Comparison of ENCODE assay signal across 8 cellular contexts in the genomic region with DNA sequence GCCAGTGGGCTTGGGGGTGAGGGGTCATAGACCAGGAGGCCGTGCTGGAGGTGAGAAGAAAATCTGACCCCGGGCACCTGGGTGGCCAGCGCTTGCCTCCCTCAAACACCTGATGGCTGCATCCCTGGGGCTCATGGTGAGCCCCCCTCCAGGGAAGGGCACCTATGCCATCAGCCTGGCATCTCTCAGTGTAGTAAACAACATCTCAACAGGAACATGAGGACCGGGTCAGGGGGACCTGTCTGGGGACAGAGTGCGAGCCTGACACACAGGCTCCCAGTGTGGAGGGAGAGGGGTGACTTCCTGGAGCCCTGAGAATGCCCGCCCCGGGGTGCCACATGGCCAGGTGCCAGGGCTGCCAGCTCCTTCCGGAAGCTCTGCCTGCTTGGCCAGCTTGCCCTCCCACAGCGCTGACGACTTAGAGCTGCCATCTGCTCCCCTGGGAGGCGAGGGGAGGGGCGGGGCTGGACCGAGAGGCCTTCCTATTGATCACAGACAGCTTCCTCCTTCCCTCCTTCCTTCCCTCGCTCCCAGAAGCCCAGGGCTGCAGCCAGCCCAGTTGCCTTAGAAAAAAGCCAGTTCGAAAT. TPM values are rescaled to one million over a fixed set of nuclear protein-coding genes. Genes with fewer than 3 reads are reported as not detected.
DNase-seq lines count a peak whose midpoint lies in the region; ATAC-seq and TF ChIP-seq lines count a peak whose summit lies in the region.

No MANE protein-coding gene starts in this region.

- H3K4me1 Mint-ChIP-seq in nephron progenitor cell: peaks cover 28% of the 10 kb centered on the region

- H3K9me3 Mint-ChIP-seq in nephron progenitor cell: no peaks in the 10 kb centered on the region

- TF ChIP-seq CTCF in BE2C (IDR thresholded peaks at IDR 0.05; ENCODE audit: low read depth, low read length) (no peak), left lung (IDR thresholded peaks at IDR 0.05) (no peak), nephron progenitor cell (IDR thresholded peaks at IDR 0.05) (no peak)

- peak; percentile 24 for ATAC-seq in left ventricle myocardium superior
- no peak for ATAC-seq in left lung

- H3K4me3 Mint-ChIP-seq in nephron progenitor cell: no peak overlapping the region

- H3K4me3 ChIP-seq in BE2C (ENCODE audit: low read depth, low read length) (no peak overlapping the region), SK-N-MC (peak overlapping the region; percentile 3; the same call in 1 of the 2 replicates), left lung (no peak overlapping the region)

- H3K27me3 Mint-ChIP-seq in nephron progenitor cell (ENCODE audit: low read depth, poor library complexity): peaks cover 4% of the 10 kb centered on the region

- DNase-seq in BE2C: peak; percentile 60
- DNase-seq in HT-29 (ENCODE audit: low spot score): peak; percentile 99
- DNase-seq in SK-N-MC (ENCODE audit: low read depth, low spot score): no peak
- DNase-seq in left ventricle myocardium superior: peak; percentile 74
- no peak for DNase-seq in left lung
- no peak for DNase-seq in NAMALWA (ENCODE audit: low spot score)
- DNase-seq in activated T-cell treated with anti-CD3 and anti-CD28 coated beads for 4 hours: no peak
- DNase-seq in nephron progenitor cell: no peak

- H3K36me3 Mint-ChIP-seq in nephron progenitor cell (ENCODE audit: low read depth): peaks cover 3% of the 10 kb centered on the region

- peaks cover 14% of the 10 kb centered on the region for H3K4me1 ChIP-seq in BE2C
- H3K4me1 ChIP-seq in left lung: peaks cover 2 to 9% of the 10 kb centered on the region in 2 donors

- H3K36me3 ChIP-seq in BE2C (peaks cover 3% of the 10 kb centered on the region; the same call in 1 of the 2 replicates), SK-N-MC (ENCODE audit: insufficient read depth, low read length) (peaks cover 14% of the 10 kb centered on the region), left lung (peaks cover 0 to 17% of the 10 kb centered on the region in 2 donors)

- no peak overlapping the region for H3K27ac Mint-ChIP-seq in nephron progenitor cell

- H3K9me3 ChIP-seq in BE2C (no peaks in the 10 kb centered on the region), SK-N-MC (ENCODE audit: low read depth, low read length) (no peaks in the 10 kb centered on the region), left lung (no peaks in the 10 kb centered on the region)

- H3K27me3 ChIP-seq in BE2C (no peaks in the 10 kb centered on the region), left lung (peaks cover 0 to 51% of the 10 kb centered on the region in 2 donors)

- H3K9ac ChIP-seq in SK-N-MC (ENCODE audit: insufficient read length): no peak overlapping the region

- intact Hi-C loops in left ventricle myocardium superior (cut with micrococcal nuclease): no loop called here
- intact Hi-C loops in left lung (cut with DNase I): no loop called here

- peak overlapping the region; percentile 81; the same call in 1 of the 2 replicates for H3K27ac ChIP-seq in SK-N-MC
- H3K27ac ChIP-seq in left lung: no peak overlapping the region

RNA-seq across cellular contexts. Expression of a gene that starts 12.3 kb away (rescaled TPM):
- polyA plus RNA-seq in BE2C (2012; ENCODE audit: insufficient read depth, insufficient read length, low read depth): 97.6 TPM
- total RNA-seq in HT-29 (2014; rRNA removed; shearing (Covaris generic)): 61.6 and 71.7 TPM in 2 replicates
- total RNA-seq in left ventricle myocardium superior (3.0 TPM), left lung (1 to 10 TPM; 5.4 to 6.9 TPM)

RNA-seq across cellular contexts. Expression of a gene that starts 23.7 kb away (rescaled TPM):
- polyA plus RNA-seq in BE2C (2012; ENCODE audit: insufficient read depth, insufficient read length, low read depth): 447 TPM
- total RNA-seq in HT-29 (2014; rRNA removed; shearing (Covaris generic)): 127 and 151 TPM in 2 replicates
- 79.8 TPM for total RNA-seq in left ventricle myocardium superior
- 10 to 100 TPM; 44.6 to 66.3 TPM for total RNA-seq in left lung

RNA-seq across cellular contexts. Expression of a gene that starts 23.9 kb away (rescaled TPM):
- polyA plus RNA-seq in BE2C (2012; ENCODE audit: insufficient read depth, insufficient read length, low read depth): 20.2 TPM
- 6.7 and 7.4 TPM in 2 replicates for total RNA-seq in HT-29 (2014; rRNA removed; shearing (Covaris generic))
- total RNA-seq in left ventricle myocardium superior (13.2 TPM), left lung (10 to 100 TPM; 10.3 to 10.4 TPM)

RNA-seq across cellular contexts. Expression of a gene that starts 31.5 kb away (rescaled TPM):
- polyA plus RNA-seq in BE2C (2012; ENCODE audit: insufficient read depth, insufficient read length, low read depth): 46.5 TPM
- 226 and 243 TPM in 2 replicates for total RNA-seq in HT-29 (2014; rRNA removed; shearing (Covaris generic))
- 24.0 TPM for total RNA-seq in left ventricle myocardium superior
- 10 to 100 TPM; 35.6 to 36.3 TPM for total RNA-seq in left lung

RNA-seq across cellular contexts. Expression of a gene that starts 39.5 kb away (rescaled TPM):
- 0.80 TPM for polyA plus RNA-seq in BE2C (2012; ENCODE audit: insufficient read depth, insufficient read length, low read depth)
- 0.28 and 0.73 TPM in 2 replicates for total RNA-seq in HT-29 (2014; rRNA removed; shearing (Covaris generic))
- total RNA-seq in left ventricle myocardium superior (3.3 TPM), left lung (1 to 10 TPM in 1 of 2 donors, under 1 TPM in 1; 0.89 to 2.0 TPM)

Comparison
In these comparisons a context has a peak if more than half of its experiments do, and no peak if none do; other contexts are left out.
1. DNase-seq: peak in BE2C (single experiment), HT-29 (single experiment) and left ventricle myocardium superior (single experiment); none in SK-N-MC (single experiment), left lung (0 of 2), NAMALWA (single experiment), activated T-cell treated with anti-CD3 and anti-CD28 coated beads for 4 hours (single experiment) and nephron progenitor cell (single experiment).